8 cellular contexts compared by ENCODE assay signal in genomic region chr17:62965149-62965648, GRCh38. TPM values are rescaled to one million over a fixed set of nuclear protein-coding genes. Genes with fewer than 3 reads are reported as not detected.
DNase-seq lines count a peak whose midpoint lies in the region; ATAC-seq, FAIRE-seq and TF ChIP-seq lines count a peak whose summit lies in the region.

No MANE protein-coding gene starts in this region.

- H3K4me1 ChIP-seq in cardiac muscle cell (ENCODE audit: low read depth), result peaks cover 15% of the 10 kb centered on the region

- peaks cover 27% of the 10 kb centered on the region for H3K4me1 Mint-ChIP-seq in activated naive CD8-positive, alpha-beta T cell treated with anti-CD3 and anti-CD28 coated beads, Interleukin-2, amount 10 ng/mL, durations not matched to agents 7 days and 5 days
- H3K4me1 Mint-ChIP-seq in memory B cell, result peaks cover 17% of the 10 kb centered on the region

- peak overlapping the region; percentile 83 for H3K27ac Mint-ChIP-seq in activated naive CD8-positive, alpha-beta T cell treated with anti-CD3 and anti-CD28 coated beads, Interleukin-2, amount 10 ng/mL, durations not matched to agents 7 days and 5 days
- peak overlapping the region; percentile 96 for H3K27ac Mint-ChIP-seq in memory B cell

- intact Hi-C loops in Right ventricle myocardium superior (cut with DNase I), result loop anchor here (5.0 kb wide), 1 partner anchor 263 kb away; no protein-coding TSS in a partner anchor

- ATAC-seq in Right ventricle myocardium superior (ENCODE audit: poor library complexity) (no peak), memory B cell (ENCODE audit: low read depth) (peak; percentile 0), HG02759 (IDR thresholded peaks at IDR 0.05; ENCODE audit: unreplicated experiment) (no peak)
- ATAC-seq in activated naive CD8-positive, alpha-beta T cell treated with anti-CD3 and anti-CD28 coated beads, Interleukin-2, amount 10 ng/mL, durations not matched to agents 7 days and 5 days (ENCODE audit: low read depth), result peak; percentile 34

- TF ChIP-seq POLR2A in erythroblast (IDR thresholded peaks at IDR 0.05; ENCODE audit: low read length), result no peak

- H3K27me3 Mint-ChIP-seq in activated naive CD8-positive, alpha-beta T cell treated with anti-CD3 and anti-CD28 coated beads, Interleukin-2, amount 10 ng/mL, durations not matched to agents 7 days and 5 days, result peaks cover 56% of the 10 kb centered on the region
- peaks cover 4% of the 10 kb centered on the region for H3K27me3 Mint-ChIP-seq in memory B cell

- TF ChIP-seq CTCF in cardiac muscle cell (IDR thresholded peaks at IDR 0.05; ENCODE audit: low read depth, low read length), result no peak

- POLR2A ChIA-PET in activated naive CD8-positive, alpha-beta T cell treated with anti-CD3 and anti-CD28 coated beads, Interleukin-2, amount 10 ng/mL, durations not matched to agents 7 days and 5 days (lab: Charles Lee), result no interaction called here

- H3K27ac ChIP-seq in cardiac muscle cell, result peak overlapping the region; percentile 85

- no peaks in the 10 kb centered on the region for H3K36me3 ChIP-seq in cardiac muscle cell

- FAIRE-seq in RCC 7860 (lab: Jason Lieb, UNC), result no peak

- H3K9me3 ChIP-seq in cardiac muscle cell (ENCODE audit: low read depth), result no peaks in the 10 kb centered on the region

- H3K27me3 ChIP-seq in cardiac muscle cell, result no peaks in the 10 kb centered on the region

- no peaks in the 10 kb centered on the region for H3K36me3 Mint-ChIP-seq in activated naive CD8-positive, alpha-beta T cell treated with anti-CD3 and anti-CD28 coated beads, Interleukin-2, amount 10 ng/mL, durations not matched to agents 7 days and 5 days
- H3K36me3 Mint-ChIP-seq in memory B cell, result no peaks in the 10 kb centered on the region

- peak overlapping the region; percentile 52 for H3K4me3 ChIP-seq in cardiac muscle cell

- H3K9me3 Mint-ChIP-seq in activated naive CD8-positive, alpha-beta T cell treated with anti-CD3 and anti-CD28 coated beads, Interleukin-2, amount 10 ng/mL, durations not matched to agents 7 days and 5 days, result no peaks in the 10 kb centered on the region
- H3K9me3 Mint-ChIP-seq in memory B cell, result no peaks in the 10 kb centered on the region

- H3K4me3 Mint-ChIP-seq in activated naive CD8-positive, alpha-beta T cell treated with anti-CD3 and anti-CD28 coated beads, Interleukin-2, amount 10 ng/mL, durations not matched to agents 7 days and 5 days, result peak overlapping the region; percentile 89
- peak overlapping the region; percentile 90 for H3K4me3 Mint-ChIP-seq in memory B cell

- DNase-seq in cardiac muscle cell (ENCODE audit: low read depth in 1 of 2, low spot score in 1 of 2), result peak in 1 of 2 donors; percentile 12
- DNase-seq in Right ventricle myocardium superior, result no peak
- DNase-seq in activated naive CD8-positive, alpha-beta T cell treated with anti-CD3 and anti-CD28 coated beads, Interleukin-2, amount 10 ng/mL, durations not matched to agents 7 days and 5 days, result no peak
- DNase-seq in memory B cell (ENCODE audit: low spot score in 2 of 2), result no peak
- peak; percentile 67 for DNase-seq in stimulated activated naive CD4-positive, alpha-beta T cell treated with Interleukin-2 at 50 U/mL for 16 hours (lab: John Stamatoyannopoulos, UW)
- no peak for DNase-seq in RCC 7860 (ENCODE audit: low spot score)
- DNase-seq in erythroblast (lab: John Stamatoyannopoulos, UW), result no peak

RNA-seq across cellular contexts. Expression of gene TANC2, which starts 0.8 kb away (rescaled TPM):
- total RNA-seq in cardiac muscle cell (41.7 and 161 TPM in 2 replicates), Right ventricle myocardium superior (6.4 TPM)
- 49.1 and 123 TPM in 2 replicates for polyA plus RNA-seq in cardiac muscle cell
- total RNA-seq in activated naive CD8-positive, alpha-beta T cell treated with anti-CD3 and anti-CD28 coated beads, Interleukin-2, amount 10 ng/mL, durations not matched to agents 7 days and 5 days, result 10 to 100 TPM; 20.0 to 22.2 TPM

Comparison
In these comparisons a context has a peak if more than half of its experiments do, and no peak if none do; other contexts are left out.
1. ATAC-seq: peak in activated naive CD8-positive, alpha-beta T cell treated with anti-CD3 and anti-CD28 coated beads, Interleukin-2, amount 10 ng/mL, durations not matched to agents 7 days and 5 days (single experiment) and memory B cell (single experiment); none in Right ventricle myocardium superior (single experiment) and HG02759 (single experiment).